ENCODE assay signal across 13 cellular contexts in the genomic region with DNA sequence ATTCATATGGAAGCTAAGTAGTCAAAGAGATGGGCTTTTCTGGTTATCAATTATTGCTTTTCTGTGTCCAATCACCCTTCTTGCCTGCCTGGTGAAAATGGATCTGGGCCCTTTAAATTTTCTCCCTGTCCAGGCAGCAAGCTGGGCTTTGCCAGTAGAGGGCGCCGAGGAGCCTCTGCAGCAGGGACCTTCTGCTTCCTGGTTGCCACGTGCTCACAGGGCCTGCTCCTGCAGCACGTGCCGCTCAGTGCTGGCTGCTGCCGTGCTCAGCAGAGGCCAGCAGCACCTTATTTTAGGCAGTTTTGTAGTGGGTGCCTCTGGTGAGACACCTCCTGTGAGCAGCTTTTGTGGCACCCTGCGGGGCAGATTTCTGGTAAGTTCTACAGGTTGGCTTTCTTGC. TPM values are rescaled to one million over a fixed set of nuclear protein-coding genes. Genes with fewer than 3 reads are reported as not detected.
DNase-seq lines count a peak whose midpoint lies in the region; ATAC-seq and TF ChIP-seq lines count a peak whose summit lies in the region.
"Had no signal": no experiment of that assay in that cellular context is flagged by ENCODE, and none has a peak within 500 bp of the region (broad histone marks: within the 10 kb centered on the region; RNA-seq: fewer than 3 reads in every experiment).

No MANE protein-coding gene starts in this region.

- H4K20me1 ChIP-seq in KMS-11 (ENCODE audit: insufficient read depth), result no peaks in the 10 kb centered on the region

- TF ChIP-seq CTCF in KMS-11 (conservative IDR thresholded peaks at IDR 0.05; ENCODE audit: low read depth, low read length), result peak; percentile 37; the same call in 1 of the 2 replicates
- TF ChIP-seq CTCF in chondrocyte (IDR thresholded peaks at IDR 0.05), result peak; percentile 47

- H3K4me3 Mint-ChIP-seq in activated T-cell treated with anti-CD3 and anti-CD28 coated beads, Interleukin-2, amount 50 U/mL, for 24 hours, result no peak overlapping the region
- H3K4me3 Mint-ChIP-seq in chondrocyte (ENCODE audit: unreplicated experiment), result no peak overlapping the region
- H3K4me3 Mint-ChIP-seq: CD4-positive, CD25-positive, alpha-beta regulatory T cell had no signal

- no peaks in the 10 kb centered on the region; the same call in 1 of the 2 replicates for H3K27me3 ChIP-seq in KMS-11 (ENCODE audit: insufficient read depth, low read depth)
- H3K27me3 ChIP-seq: body of pancreas had no signal

- H3K27ac ChIP-seq in KMS-11, result no peak overlapping the region
- H3K27ac ChIP-seq: body of pancreas had no signal

- no peaks in the 10 kb centered on the region for H3K79me2 ChIP-seq in KMS-11 (ENCODE audit: insufficient read depth, low read depth)

- H3K9me3 Mint-ChIP-seq in activated T-cell treated with anti-CD3 and anti-CD28 coated beads, Interleukin-2, amount 50 U/mL, for 24 hours, result peaks cover 47% of the 10 kb centered on the region
- H3K9me3 Mint-ChIP-seq in chondrocyte (ENCODE audit: low read depth), result peaks cover 33% of the 10 kb centered on the region

- peak overlapping the region; percentile 18; the same call in 1 of the 2 replicates for H2AFZ ChIP-seq in KMS-11 (ENCODE audit: low read depth)

- no peak overlapping the region for H3K4me2 ChIP-seq in KMS-11

- ATAC-seq in HG02981 (IDR thresholded peaks at IDR 0.05; ENCODE audit: unreplicated experiment), result no peak
- ATAC-seq: body of pancreas had no signal

- no peak overlapping the region for H3K9ac ChIP-seq in KMS-11

- H3K4me3 ChIP-seq in KMS-11 (IDR thresholded peaks at IDR 0.05; ENCODE audit: insufficient read depth, low read depth, low read length), result no peak overlapping the region
- H3K4me3 ChIP-seq: body of pancreas had no signal

- DNase-seq in activated T-cell treated with anti-CD3 and anti-CD28 coated beads for 48 hours (ENCODE audit: low read depth) (peak; percentile 6), chondrocyte (ENCODE audit: low spot score) (no peak), NCI-H2081 treated with DMSO at 0.1 percent for 48 hours (lab: John Stamatoyannopoulos, UW) (no peak), medulla oblongata (ENCODE audit: extremely low spot score) (no peak)
- DNase-seq in activated T-cell treated with anti-CD3 and anti-CD28 coated beads, Interleukin-2, amount 50 U/mL, for 24 hours, result no peak
- DNase-seq in stimulated activated CD8-positive, alpha-beta memory T cell treated with anti-CD3 and anti-CD28 coated beads, Interleukin-4, amount 100 ng/mL, for 48 hours, result peak; percentile 31
- DNase-seq: body of pancreas, foreskin melanocyte had no signal

- no peaks in the 10 kb centered on the region for H3K36me3 ChIP-seq in KMS-11 (ENCODE audit: insufficient read depth)

- H3K4me1 ChIP-seq in KMS-11 (ENCODE audit: low read depth, poor library complexity, severe bottlenecking), result no peaks in the 10 kb centered on the region
- H3K4me1 ChIP-seq: body of pancreas had no signal

- H3K4me1 Mint-ChIP-seq in activated T-cell treated with anti-CD3 and anti-CD28 coated beads, Interleukin-2, amount 50 U/mL, for 24 hours (ENCODE audit: low read depth), result no peaks in the 10 kb centered on the region
- no peaks in the 10 kb centered on the region for H3K4me1 Mint-ChIP-seq in chondrocyte (ENCODE audit: low read depth)
- H3K4me1 Mint-ChIP-seq: CD4-positive, CD25-positive, alpha-beta regulatory T cell had no signal

- peaks cover 5% of the 10 kb centered on the region for H3K36me3 Mint-ChIP-seq in activated T-cell treated with anti-CD3 and anti-CD28 coated beads, Interleukin-2, amount 50 U/mL, for 24 hours (ENCODE audit: low read depth)
- H3K36me3 Mint-ChIP-seq in chondrocyte (ENCODE audit: low read depth), result no peaks in the 10 kb centered on the region

- H3K27me3 Mint-ChIP-seq in activated T-cell treated with anti-CD3 and anti-CD28 coated beads, Interleukin-2, amount 50 U/mL, for 24 hours, result no peaks in the 10 kb centered on the region
- no peaks in the 10 kb centered on the region for H3K27me3 Mint-ChIP-seq in chondrocyte (ENCODE audit: low read depth)
- H3K27me3 Mint-ChIP-seq: CD4-positive, CD25-positive, alpha-beta regulatory T cell had no signal

- no peak overlapping the region for H3K27ac Mint-ChIP-seq in activated T-cell treated with anti-CD3 and anti-CD28 coated beads, Interleukin-2, amount 50 U/mL, for 24 hours
- H3K27ac Mint-ChIP-seq in chondrocyte (ENCODE audit: unreplicated experiment), result no peak overlapping the region
- H3K27ac Mint-ChIP-seq: CD4-positive, CD25-positive, alpha-beta regulatory T cell had no signal

RNA-seq across cellular contexts. Expression of a gene that starts 4.0 kb away (rescaled TPM):
- total RNA-seq in chondrocyte, result not detected in 3 replicates
- total RNA-seq: body of pancreas; CD4-positive, CD25-positive, alpha-beta regulatory T cell; mesenteric fat pad; temporal lobe had no signal

Comparison
In these comparisons a context has a peak if more than half of its experiments do, and no peak if none do; other contexts are left out.
1. DNase-seq: peak in activated T-cell treated with anti-CD3 and anti-CD28 coated beads for 48 hours (single experiment) and stimulated activated CD8-positive, alpha-beta memory T cell treated with anti-CD3 and anti-CD28 coated beads, Interleukin-4, amount 100 ng/mL, for 48 hours (single experiment); none in activated T-cell treated with anti-CD3 and anti-CD28 coated beads, Interleukin-2, amount 50 U/mL, for 24 hours (single experiment), chondrocyte (single experiment), NCI-H2081 treated with DMSO at 0.1 percent for 48 hours (single experiment) and medulla oblongata (single experiment).